ENCODE assay signal across 29 cellular contexts in genomic region chr6:130742282-130742681, GRCh38.
A peak's percentile ranks its signal among the peaks of the same experiment; 100 is the strongest.
DNase-seq lines count a peak whose midpoint lies in the region; ATAC-seq and TF ChIP-seq lines count a peak whose summit lies in the region.
"Had no signal": no experiment of that assay in that cellular context is flagged by ENCODE, and none has a peak within 500 bp of the region (broad histone marks: within the 10 kb centered on the region; RNA-seq: fewer than 3 reads in every experiment).

No MANE protein-coding gene starts in this region.

- H3K14ac ChIP-seq in trophoblast cell (ENCODE audit: low read length): no peak overlapping the region

- H3K9ac ChIP-seq in SK-N-SH (no peak overlapping the region), trophoblast cell (ENCODE audit: low read length) (no peak overlapping the region)
- H3K9ac ChIP-seq: BLaER1 had no signal

- no peak overlapping the region for H3K23ac ChIP-seq in trophoblast cell (ENCODE audit: low read length)

- H4K91ac ChIP-seq in trophoblast cell (ENCODE audit: low read depth, low read length): no peak overlapping the region

- H3K18ac ChIP-seq in trophoblast cell (ENCODE audit: low read length): no peak overlapping the region

- no peaks in the 10 kb centered on the region for H3K79me1 ChIP-seq in trophoblast cell (ENCODE audit: low read length)

- H3F3A ChIP-seq in SK-N-SH (replicated peaks; ENCODE audit: insufficient read depth): no peaks in the 10 kb centered on the region

- no peak overlapping the region for H3K4ac ChIP-seq in trophoblast cell (ENCODE audit: low read depth, low read length)

- no peaks in the 10 kb centered on the region for H4K20me1 ChIP-seq in SK-N-SH (ENCODE audit: insufficient read depth)
- H4K20me1 ChIP-seq: BLaER1 had no signal

- H3K4me1 ChIP-seq in SK-N-SH (ENCODE audit: control insufficient read depth in 1 of 2, insufficient read depth in 2 of 2, low read depth in 1 of 2, low read length in 1 of 2) (no peaks in the 10 kb centered on the region; a peak in 2 of 4 replicates), trophoblast cell (ENCODE audit: control insufficient read depth in 1 of 2, insufficient read depth in 2 of 2, low read length in 2 of 2) (peaks cover 4 to 5% of the 10 kb centered on the region in 2 experiments)
- H3K4me1 ChIP-seq: psoas muscle, vagina had no signal

- H3K27ac ChIP-seq in SK-N-SH (ENCODE audit: low read depth in 2 of 2, low read length in 1 of 2) (peak overlapping the region in 1 of 2 experiments; percentile 56; a peak in 1 of 4 replicates), trophoblast cell (ENCODE audit: low read depth, low read length) (no peak overlapping the region)
- H3K27ac ChIP-seq: BLaER1, brain microvascular endothelial cell, PC-9, psoas muscle, vagina had no signal

- TF ChIP-seq CTCF in SK-N-SH (IDR thresholded peaks at IDR 0.05): no peak
- TF ChIP-seq CTCF in fibroblast of the aortic adventitia (IDR thresholded peaks at IDR 0.05; ENCODE audit: insufficient read depth, low read length): no peak

- H2BK5ac ChIP-seq in trophoblast cell (ENCODE audit: low read depth, low read length, poor library complexity): no peak overlapping the region

- H2BK12ac ChIP-seq in trophoblast cell (ENCODE audit: low read length): no peak overlapping the region

- no peaks in the 10 kb centered on the region for H3K9me2 ChIP-seq in SK-N-SH

- no peak overlapping the region for H3K4me3 ChIP-seq in SK-N-SH (ENCODE audit: low read depth in 2 of 2, low read length in 1 of 2)
- H3K4me3 ChIP-seq in fibroblast of the aortic adventitia (ENCODE audit: low read depth, low read length): no peak overlapping the region
- H3K4me3 ChIP-seq in trophoblast cell (ENCODE audit: low read depth, low read length): no peak overlapping the region
- H3K4me3 ChIP-seq: BLaER1, GM23338, PC-9, psoas muscle, vagina had no signal

- H2AK5ac ChIP-seq in trophoblast cell (ENCODE audit: low read length): no peak overlapping the region

- no peak for TF ChIP-seq RAD21 in SK-N-SH (IDR thresholded peaks at IDR 0.05; ENCODE audit: low read length)

- H3K4me2 ChIP-seq in SK-N-SH (no peak overlapping the region), trophoblast cell (ENCODE audit: low read length) (peak overlapping the region; percentile 6)
- H3K4me2 ChIP-seq: GM23338, PC-9 had no signal

- no peak overlapping the region for H4K8ac ChIP-seq in trophoblast cell (ENCODE audit: low read depth, low read length)

- TF ChIP-seq EP300 in SK-N-SH (IDR thresholded peaks at IDR 0.05; ENCODE audit: borderline replicate concordance in 1 of 2, low read depth in 1 of 2, low read length in 1 of 2): peak in 1 of 2 experiments; percentile 70; a peak in 1 of 4 replicates

- 38% methylated on average over 5 of the region's 5 CpGs for WGBS in SK-N-SH (ENCODE audit: low lambda C conversion rate)
- no CpG with 5 or more reads among the region's 5 CpGs for WGBS in trophoblast cell (ENCODE audit: extremely low coverage, insufficient coverage, insufficient read length)

- POLR2A ChIA-PET in SK-N-SH (lab: Yijun Ruan, JAX): no interaction called here

- no peak overlapping the region for H2BK120ac ChIP-seq in trophoblast cell (ENCODE audit: insufficient read depth, low read length, poor library complexity)

- no peak for ATAC-seq in GM18502 (IDR thresholded peaks at IDR 0.05; ENCODE audit: poor library complexity, unreplicated experiment)
- ATAC-seq in HG03432 (IDR thresholded peaks at IDR 0.05; ENCODE audit: unreplicated experiment): no peak
- ATAC-seq in HG02623 (IDR thresholded peaks at IDR 0.05; ENCODE audit: unreplicated experiment): no peak
- ATAC-seq in GM21515 (IDR thresholded peaks at IDR 0.05; ENCODE audit: unreplicated experiment): no peak
- ATAC-seq: activated naive CD8-positive, alpha-beta T cell treated with anti-CD3 and anti-CD28 coated beads, Interleukin-2, amount 50 U/mL, for 24 hours; psoas muscle; stimulated activated naive CD8-positive, alpha-beta T cell treated with anti-CD3 and anti-CD28 coated beads, Interleukin-15, amount 100 ng/mL, for 72 hours had no signal

- DNase-seq in EH (ENCODE audit: low read depth): peak; percentile 50
- DNase-seq in SK-N-SH: no peak
- peak; percentile 27 for DNase-seq in fibroblast of the aortic adventitia (ENCODE audit: low read depth)
- DNase-seq in trophoblast cell: no peak
- DNase-seq: activated CD4-positive, alpha-beta T cell treated with anti-CD3 and anti-CD28 coated beads, Interleukin-2, amount 10 ng/mL, durations not matched to agents 7 days and 5 days; activated gamma-delta T cell treated with Interleukin-2 at 50 U/mL for 16 hours; activated naive CD8-positive, alpha-beta T cell treated with anti-CD3 and anti-CD28 coated beads, Interleukin-2, amount 50 U/mL, for 24 hours; activated T-cell treated with anti-CD3 and anti-CD28 coated beads, Interleukin-2, amount 50 U/mL, for 24 hours; brain microvascular endothelial cell; COR-L47; DMS79; NCI-H1092; NCI-H187; NCI-H2171; NCI-H510A treated with DMSO at 0.1 percent for 48 hours; nucleus accumbens; PC-9; psoas muscle; SHP77; stimulated activated CD8-positive, alpha-beta memory T cell treated with anti-CD3 and anti-CD28 coated beads, Interleukin-4, amount 100 ng/mL, for 48 hours; stimulated activated naive CD8-positive, alpha-beta T cell treated with anti-CD3 and anti-CD28 coated beads, Interleukin-15, amount 100 ng/mL, for 72 hours; T1000 had no signal

- H2AFZ ChIP-seq in SK-N-SH (ENCODE audit: low read depth): 0 out of 2 replicates have a peak overlapping the region, but pooled peaks have one; percentile 27
- H2AFZ ChIP-seq in trophoblast cell (ENCODE audit: insufficient read depth, low read length, poor library complexity): no peak overlapping the region
- H2AFZ ChIP-seq: GM23338, PC-9 had no signal

- H3K27me3 ChIP-seq in SK-N-SH (ENCODE audit: insufficient read depth): no peaks in the 10 kb centered on the region
- H3K27me3 ChIP-seq in trophoblast cell (ENCODE audit: insufficient read depth, low read length): no peaks in the 10 kb centered on the region
- H3K27me3 ChIP-seq: BLaER1, brain microvascular endothelial cell, vagina had no signal

- CTCF ChIA-PET in SK-N-SH (lab: Yijun Ruan, JAX): interaction anchor here (0.6 kb wide), 1 partner anchor 161 kb away, joined by 3 read pairs; no protein-coding TSS in a partner anchor

- H3K36me3 ChIP-seq in SK-N-SH (replicated peaks in 1 of 2; ENCODE audit: control insufficient read depth in 1 of 2, insufficient read depth in 2 of 2, low read length in 1 of 2) (no peaks in the 10 kb centered on the region), trophoblast cell (ENCODE audit: control insufficient read depth in 1 of 2, insufficient read depth in 2 of 2, low read length in 2 of 2) (no peaks in the 10 kb centered on the region)
- H3K36me3 ChIP-seq: BLaER1, brain microvascular endothelial cell, vagina had no signal

- no peak overlapping the region for H4K12ac ChIP-seq in trophoblast cell (ENCODE audit: low read depth, low read length)

- H3K9me3 ChIP-seq in SK-N-SH (no peaks in the 10 kb centered on the region), trophoblast cell (ENCODE audit: insufficient read depth, low read depth, low read length) (peaks cover 2% of the 10 kb centered on the region)
- H3K9me3 ChIP-seq: BLaER1, psoas muscle, vagina had no signal

- H3K79me2 ChIP-seq in SK-N-SH (ENCODE audit: insufficient read depth) (no peaks in the 10 kb centered on the region), trophoblast cell (ENCODE audit: control insufficient read depth, insufficient read depth, low read length, poor library complexity) (no peaks in the 10 kb centered on the region)

TF ChIP-seq in SK-N-SH, 30 proteins besides CTCF, POLR2A, EP300 and RAD21 (continues in another document):
- TF ChIP-seq MEF2A (IDR thresholded peaks at IDR 0.05; ENCODE audit: borderline replicate concordance, low read depth) (peak; percentile 7; the same call in 1 of the 2 replicates), PBX3 (IDR thresholded peaks at IDR 0.05) (peak; percentile 68), FOSL2 (IDR thresholded peaks at IDR 0.05; ENCODE audit: borderline replicate concordance, low read depth) (peak; percentile 27; the same call in 1 of the 2 replicates), GABPA (IDR thresholded peaks at IDR 0.05; ENCODE audit: low read depth) (no peak), TCF12 (IDR thresholded peaks at IDR 0.05) (peak; percentile 85), TAF1 (IDR thresholded peaks at IDR 0.05; ENCODE audit: borderline replicate concordance, low read depth, low read length) (no peak), TEAD4 (IDR thresholded peaks at IDR 0.05; ENCODE audit: borderline replicate concordance, insufficient read depth) (peak; percentile 59; the same call in 1 of the 2 replicates), NFIC (IDR thresholded peaks at IDR 0.05; ENCODE audit: borderline replicate concordance) (peak; percentile 28; the same call in 1 of the 2 replicates)

Comparison
In these comparisons a context has a peak if more than half of its experiments do, and no peak if none do; other contexts are left out.
1. DNase-seq: peak in EH (single experiment) and fibroblast of the aortic adventitia (single experiment); none in SK-N-SH (single experiment) and trophoblast cell (0 of 2).